ENCODE assay signal across 9 cellular contexts in the genomic region with DNA sequence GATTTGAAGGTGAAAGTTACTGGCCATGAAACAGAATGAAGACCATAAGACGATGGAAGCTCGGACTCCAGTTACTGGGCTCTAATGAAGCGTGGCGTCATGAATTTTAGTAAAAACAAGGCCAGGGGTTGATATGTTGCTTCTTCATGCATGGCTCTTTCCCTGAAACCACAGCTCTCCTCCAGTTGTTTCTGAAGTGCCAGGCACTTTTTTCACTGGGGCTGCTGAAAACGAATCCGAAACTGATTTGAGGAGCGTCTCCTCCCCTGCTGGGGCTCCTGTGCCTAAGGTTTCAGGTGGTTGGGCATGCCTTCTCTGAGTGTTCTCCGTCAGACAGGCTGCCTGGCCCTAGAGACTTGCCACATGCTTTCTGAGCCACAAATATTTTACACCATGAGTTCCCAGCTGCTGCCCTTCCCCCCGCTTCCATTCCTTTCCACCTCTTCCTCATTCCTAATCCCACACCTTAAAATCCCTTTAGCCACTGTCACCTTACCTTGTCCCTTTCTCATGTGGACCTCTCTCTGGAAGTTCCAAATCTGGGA. TPM values are rescaled to one million over a fixed set of nuclear protein-coding genes. Genes with fewer than 3 reads are reported as not detected.
DNase-seq lines count a peak whose midpoint lies in the region; ATAC-seq and TF ChIP-seq lines count a peak whose summit lies in the region.
"Had no signal": no experiment of that assay in that cellular context is flagged by ENCODE, and none has a peak within 500 bp of the region (broad histone marks: within the 10 kb centered on the region; RNA-seq: fewer than 3 reads in every experiment).

No MANE protein-coding gene starts in this region.

- H3K9me3 ChIP-seq in Peyer's patch (no peaks in the 10 kb centered on the region), adrenal gland (replicated peaks in 1 of 3) (no peaks in the 10 kb centered on the region), A673 (ENCODE audit: low read depth, low read length, poor library complexity, severe bottlenecking) (no peaks in the 10 kb centered on the region)

- H3K4me1 ChIP-seq in Peyer's patch (peaks cover 0 to 25% (median 15%) of the 10 kb centered on the region in 4 donors), adrenal gland (replicated peaks in 1 of 2) (peaks cover 10 to 20% of the 10 kb centered on the region in 2 donors), A673 (ENCODE audit: insufficient read depth, low read length, poor library complexity, severe bottlenecking) (no peaks in the 10 kb centered on the region)

- CTCF ChIA-PET in A673 (lab: Charles Lee): no interaction called here

- H3K4me3 ChIP-seq in Peyer's patch (peak overlapping the region in 3 of 4 donors; percentile 5 to 22 (median 9)), adrenal gland (peak overlapping the region in 1 of 4 donors; percentile 6), A673 (ENCODE audit: low read depth, low read length, poor library complexity, severe bottlenecking) (no peak overlapping the region)

- WGBS in adrenal gland, 4 donors: 50 to 55% (median 52%) methylated on average over 9 of the region's 9 CpGs

- peak; percentile 33 for ATAC-seq in HG02623 (IDR thresholded peaks at IDR 0.05; ENCODE audit: unreplicated experiment)

- H3K27me3 ChIP-seq in Peyer's patch (no peaks in the 10 kb centered on the region), adrenal gland (no peaks in the 10 kb centered on the region), A673 (replicated peaks; ENCODE audit: insufficient read depth, low read depth, low read length, poor library complexity) (no peaks in the 10 kb centered on the region)

- TF ChIP-seq CTCF in GM13977 (IDR thresholded peaks at IDR 0.05; ENCODE audit: extremely low read depth, insufficient read depth, missing control alignments): no peak
- TF ChIP-seq CTCF in Peyer's patch (IDR thresholded peaks at IDR 0.05): no peak
- no peak for TF ChIP-seq CTCF in adrenal gland (IDR thresholded peaks at IDR 0.05)
- TF ChIP-seq CTCF in A673 (conservative IDR thresholded peaks at IDR 0.05; ENCODE audit: low read depth, low read length): no peak

- BruUV-seq in A673 (replicated peaks; lab: Mats Ljungman, UMichigan): no TSS peak

- intact Hi-C loops in adrenal gland (cut with DNase I) (no loop called here), A673 (cut with micrococcal nuclease; ENCODE audit: unreplicated experiment) (no loop called here)

- H3K27ac ChIP-seq in Peyer's patch: peak overlapping the region; percentile 75 to 82 (median 77)
- peak overlapping the region in 4 of 5 donors; percentile 29 to 73 (median 60) for H3K27ac ChIP-seq in adrenal gland
- H3K27ac ChIP-seq in A673 (ENCODE audit: low read depth, low read length, poor library complexity, severe bottlenecking): no peak overlapping the region

- no peaks in the 10 kb centered on the region for H3K36me3 ChIP-seq in Peyer's patch
- no peaks in the 10 kb centered on the region for H3K36me3 ChIP-seq in adrenal gland (replicated peaks in 1 of 2)
- H3K36me3 ChIP-seq in A673 (ENCODE audit: insufficient read depth, low read length, poor library complexity, severe bottlenecking): no peaks in the 10 kb centered on the region

- in situ Hi-C loops in GM13977 (cut with MboI; ENCODE audit: low pct_unique_long_range_greater_than_20kb, low sequenced_read_pairs, unreplicated experiment): no loop called here

- TF ChIP-seq POLR2A in Peyer's patch (IDR thresholded peaks at IDR 0.05) (no peak), adrenal gland (IDR thresholded peaks at IDR 0.05) (peak in 1 of 2 donors; percentile 44)

- POLR2A ChIA-PET in A673 (lab: Charles Lee; ENCODE audit: low non-redundant PET): no interaction called here

- DNase-seq in GM13977 (ENCODE audit: low spot score) (peak; percentile 45), Peyer's patch (peak in 2 of 3 donors; percentile 78 to 87), adrenal gland (peak in 6 of 7 donors; percentile 65 to 81 (median 77)), iris pigment epithelial cell (ENCODE audit: low read depth) (peak; percentile 77), A673 (ENCODE audit: low spot score) (no peak), NCI-H1048 (lab: John Stamatoyannopoulos, UW) (no peak)
- peak; percentile 57 for DNase-seq in stimulated activated CD4-positive, alpha-beta T cell treated with anti-CD3 and anti-CD28 coated beads, Interleukin-2, amount 100 ng/mL, for 4 hours (ENCODE audit: low read depth)

RNA-seq across cellular contexts. Expression of a gene that starts 3.7 kb away (rescaled TPM):
- 1 to 10 TPM in 1 of 4 donors, not detected in 3; 9.1 TPM for total RNA-seq in Peyer's patch
- total RNA-seq in adrenal gland: 1 to 10 TPM in 1 of 8 donors, under 1 TPM in 2, not detected in 5; 0.36 to 1.8 (median 0.38) TPM
- polyA plus RNA-seq in adrenal gland: 1 to 10 TPM in 1 of 3 donors, under 1 TPM in 1, not detected in 1; 0.51 to 1.4 TPM
- not detected in 2 replicates for total RNA-seq in A673 (2021)
- total RNA-seq: activated CD8-positive, alpha-beta memory T cell treated with anti-CD3 and anti-CD28 coated beads for 36 hours had no signal

RNA-seq across cellular contexts. Expression of a gene that starts 16.4 kb away (rescaled TPM):
- total RNA-seq in Peyer's patch: 10 to 100 TPM; 29.9 to 72.6 (median 47.4) TPM
- 100 to 1,000 TPM in 2 of 8 donors, 10 to 100 TPM in 6; 33.9 to 153 (median 75.9) TPM for total RNA-seq in adrenal gland
- polyA plus RNA-seq in adrenal gland: 10 to 100 TPM; 13.5 to 74.0 (median 21.1) TPM
- 95.9 and 120 TPM in 2 replicates for total RNA-seq in A673 (2021)

RNA-seq across cellular contexts. Expression of a gene that starts 48.1 kb away (rescaled TPM):
- 10 to 100 TPM in 1 of 4 donors, 1 to 10 TPM in 3; 4.6 to 18.2 (median 6.6) TPM for total RNA-seq in Peyer's patch
- 1 to 10 TPM in 6 of 8 donors, under 1 TPM in 2; 0.12 to 2.2 (median 1.6) TPM for total RNA-seq in adrenal gland
- under 1 TPM; 0.40 to 0.84 (median 0.64) TPM for polyA plus RNA-seq in adrenal gland
- not detected in 2 replicates for total RNA-seq in A673 (2021)

Comparison
In these comparisons a context has a peak if more than half of its experiments do, and no peak if none do; other contexts are left out.
1. DNase-seq: peak in GM13977 (single experiment), Peyer's patch (2 of 3), adrenal gland (6 of 7), iris pigment epithelial cell (single experiment) and stimulated activated CD4-positive, alpha-beta T cell treated with anti-CD3 and anti-CD28 coated beads, Interleukin-2, amount 100 ng/mL, for 4 hours (single experiment); none in A673 (single experiment) and NCI-H1048 (single experiment).